ENCODE assay signal across 8 cellular contexts in genomic region chr12:15982471-15982870, GRCh38.
DNase-seq lines count a peak whose midpoint lies in the region; ATAC-seq and TF ChIP-seq lines count a peak whose summit lies in the region.

No MANE protein-coding gene starts in this region.

- no peak overlapping the region for H3K4me3 ChIP-seq in heart right ventricle
- H3K4me3 ChIP-seq in suprapubic skin: no peak overlapping the region

- intact Hi-C loops in heart right ventricle (cut with DNase I): loop anchor here in 1 of 10 donors (10.0 kb wide), 1 partner anchor 712 kb away; no protein-coding TSS in a partner anchor

- 60 to 66% methylated on average over 3 of the region's 3 CpGs for WGBS in heart right ventricle, 2 donors
- WGBS in suprapubic skin: 54% methylated on average over 3 of the region's 3 CpGs

- TF ChIP-seq CTCF in 22Rv1 (IDR thresholded peaks at IDR 0.05) (peak; percentile 61), heart right ventricle (IDR thresholded peaks at IDR 0.05) (peak in 7 of 9 donors; percentile 33 to 64 (median 40)), suprapubic skin (IDR thresholded peaks at IDR 0.05) (no peak)

- peaks cover 0 to 6% (median 0%) of the 10 kb centered on the region in 11 donors for H3K9me3 ChIP-seq in heart right ventricle
- H3K9me3 ChIP-seq in suprapubic skin: no peaks in the 10 kb centered on the region

- TF ChIP-seq EP300 in suprapubic skin (IDR thresholded peaks at IDR 0.05): no peak

- H3K27ac ChIP-seq in 22Rv1 (no peak overlapping the region), heart right ventricle (no peak overlapping the region), suprapubic skin (no peak overlapping the region)

- TF ChIP-seq POLR2A in suprapubic skin (IDR thresholded peaks at IDR 0.05): no peak

- ATAC-seq in heart right ventricle (no peak), HG03159 (IDR thresholded peaks at IDR 0.05; ENCODE audit: unreplicated experiment) (no peak)

- H3K27me3 ChIP-seq in heart right ventricle (no peaks in the 10 kb centered on the region), suprapubic skin (no peaks in the 10 kb centered on the region)

- H3K4me1 ChIP-seq in heart right ventricle: peaks cover 9 to 48% (median 25%) of the 10 kb centered on the region in 9 donors
- H3K4me1 ChIP-seq in suprapubic skin: peaks cover 3% of the 10 kb centered on the region

- H3K36me3 ChIP-seq in heart right ventricle (peaks cover 0 to 28% (median 0%) of the 10 kb centered on the region in 9 donors), suprapubic skin (peaks cover 19% of the 10 kb centered on the region)

- DNase-seq in H4 (ENCODE audit: low spot score) (peak; percentile 46), SW480 (ENCODE audit: low spot score) (peak; percentile 33), heart right ventricle (no peak), suprapubic skin (ENCODE audit: low spot score in 2 of 2) (no peak), D341Med (ENCODE audit: low spot score) (no peak), NCI-H1417 treated with DMSO at 0.1 percent for 48 hours (lab: John Stamatoyannopoulos, UW) (no peak)

Comparison
In these comparisons a context has a peak if more than half of its experiments do, and no peak if none do; other contexts are left out.
1. CTCF ChIP-seq: peak in 22Rv1 (single experiment) and heart right ventricle (7 of 9); none in suprapubic skin (0 of 2).
2. DNase-seq: peak in H4 (single experiment) and SW480 (single experiment); none in heart right ventricle (0 of 2), suprapubic skin (0 of 2), D341Med (single experiment) and NCI-H1417 treated with DMSO at 0.1 percent for 48 hours (single experiment).